ENCODE assay signal across 1 cellular context in genomic region chr9:106111039-106111740, GRCh38.
TF ChIP-seq lines count a peak whose summit lies in the region.

No MANE protein-coding gene starts in this region.

TF ChIP-seq in H1, 55 proteins besides CTCF, POLR2A, EP300 and RAD21:
- TF ChIP-seq MAFK (IDR thresholded peaks at IDR 0.05; ENCODE audit: low read depth, low read length), result no peak
- no peak for TF ChIP-seq HDAC6 (IDR thresholded peaks at IDR 0.05; ENCODE audit: low read depth, low read length)
- no peak for TF ChIP-seq FOSL1 (IDR thresholded peaks at IDR 0.05; ENCODE audit: insufficient read depth, low read depth, low read length)
- no peak for TF ChIP-seq CBX8 (IDR thresholded peaks at IDR 0.05; ENCODE audit: borderline replicate concordance, low read depth, low read length)
- no peak for TF ChIP-seq GABPA (IDR thresholded peaks at IDR 0.05; ENCODE audit: borderline replicate concordance, insufficient read depth, low read length)
- TF ChIP-seq ASH2L (IDR thresholded peaks at IDR 0.05; ENCODE audit: low read length), result no peak
- no peak for TF ChIP-seq KDM5A (IDR thresholded peaks at IDR 0.05; ENCODE audit: low read length)
- TF ChIP-seq RNF2 (IDR thresholded peaks at IDR 0.05; ENCODE audit: borderline replicate concordance, low read depth, low read length, missing control alignments, poor library complexity, severe bottlenecking), result no peak
- no peak for TF ChIP-seq SRF (IDR thresholded peaks at IDR 0.05; ENCODE audit: low read depth, low read length)
- TF ChIP-seq MAX (IDR thresholded peaks at IDR 0.05), result no peak
- no peak for TF ChIP-seq ZNF274 (IDR thresholded peaks at IDR 0.05; ENCODE audit: borderline replicate concordance, extremely low read depth, low read length)
- no peak for TF ChIP-seq CHD7 (IDR thresholded peaks at IDR 0.05; ENCODE audit: insufficient replicate concordance, low read length)
- TF ChIP-seq YY1 (IDR thresholded peaks at IDR 0.05; ENCODE audit: low read depth, low read length), result no peak
- no peak for TF ChIP-seq CBX5 (IDR thresholded peaks at IDR 0.05; ENCODE audit: low read depth, low read length)
- no peak for TF ChIP-seq RFX5 (IDR thresholded peaks at IDR 0.05; ENCODE audit: borderline replicate concordance, low read depth, low read length)
- TF ChIP-seq PHF8 (conservative IDR thresholded peaks at IDR 0.05; ENCODE audit: low read depth, low read length), result no peak
- TF ChIP-seq JUN (IDR thresholded peaks at IDR 0.05; ENCODE audit: low read depth, low read length), result no peak
- TF ChIP-seq BACH1 (IDR thresholded peaks at IDR 0.05; ENCODE audit: low read length), result no peak
- TF ChIP-seq BRCA1 (IDR thresholded peaks at IDR 0.05; ENCODE audit: low read depth, low read length), result no peak
